Comparison of ENCODE assay signal across 1 cellular context in genomic region chr19:2151339-2152229, GRCh38.
TF ChIP-seq lines count a peak whose summit lies in the region.

AP3D1 (minus strand) TSS chr19:2151566; CDS start chr19:2151334, 232 bp downstream.

TF ChIP-seq in K562, 482 proteins besides CTCF, POLR2A, EP300 and RAD21 (continued from another document and continues in another):
- TF ChIP-seq PRDM10 (IDR thresholded peaks at IDR 0.05; ENCODE audit: partially characterized antibody) (no peak), ZNF655 (CRISPR knock-in tag; IDR thresholded peaks at IDR 0.05) (no peak), MLX (CRISPR knock-in tag; conservative IDR thresholded peaks at IDR 0.05) (no peak), NONO (IDR thresholded peaks at IDR 0.05; ENCODE audit: low read depth in 2 of 2, low read length in 1 of 2) (peak in 1 of 2 experiments; percentile 88; a peak in 1 of 4 replicates), E2F8 (IDR thresholded peaks at IDR 0.05; ENCODE audit: low read depth, partially characterized antibody) (peak; percentile 82), HMG20A (CRISPR knock-in tag; conservative IDR thresholded peaks at IDR 0.05) (no peak), RBBP5 (IDR thresholded peaks at IDR 0.05; ENCODE audit: borderline replicate concordance, insufficient read depth, low read length, poor library complexity, severe bottlenecking) (peak; percentile 86), DNMT1 (IDR thresholded peaks at IDR 0.05) (no peak), TBL1XR1 (IDR thresholded peaks at IDR 0.05; ENCODE audit: low read length in 2 of 2) (no peak), RBM17 (IDR thresholded peaks at IDR 0.05; ENCODE audit: borderline replicate concordance, low read depth, low read length) (no peak), MBD1 (CRISPR knock-in tag; IDR thresholded peaks at IDR 0.05) (no peak), CSDE1 (IDR thresholded peaks at IDR 0.05) (no peak), SPI1 (IDR thresholded peaks at IDR 0.05; ENCODE audit: borderline replicate concordance, low read depth, low read length) (no peak), SMARCC2 (IDR thresholded peaks at IDR 0.05; ENCODE audit: low read depth) (no peak), ZNF354B (CRISPR knock-in tag; IDR thresholded peaks at IDR 0.05) (no peak), ETS2 (tag; IDR thresholded peaks at IDR 0.05; ENCODE audit: borderline replicate concordance, poor library complexity, severe bottlenecking) (no peak), ATF7 (IDR thresholded peaks at IDR 0.05) (peak; percentile 89), HMGXB4 (CRISPR knock-in tag; IDR thresholded peaks at IDR 0.05) (no peak), MXI1 (IDR thresholded peaks at IDR 0.05; ENCODE audit: low read depth, low read length) (peak; percentile 100), CREB5 (CRISPR knock-in tag; IDR thresholded peaks at IDR 0.05) (no peak), GTF2B (IDR thresholded peaks at IDR 0.05; ENCODE audit: extremely low read depth, insufficient read length) (no peak), THAP12 (CRISPR knock-in tag; IDR thresholded peaks at IDR 0.05) (peak; percentile 2; the same call in 1 of the 2 replicates), NCOA2 (IDR thresholded peaks at IDR 0.05; ENCODE audit: partially characterized antibody in 2 of 2) (no peak), ASH1L (IDR thresholded peaks at IDR 0.05; ENCODE audit: borderline replicate concordance, low read depth, partially characterized antibody) (peak; percentile 60), ZNF699 (CRISPR knock-in tag; IDR thresholded peaks at IDR 0.05; ENCODE audit: insufficient replicate concordance) (no peak), REST (CRISPR knock-in tag; IDR thresholded peaks at IDR 0.05; ENCODE audit: low read depth) (no peak), ZNF140 (CRISPR knock-in tag; IDR thresholded peaks at IDR 0.05) (no peak), BCL6 (CRISPR knock-in tag; IDR thresholded peaks at IDR 0.05) (no peak), ZNF324 (CRISPR knock-in tag; IDR thresholded peaks at IDR 0.05) (no peak), KAT7 (CRISPR knock-in tag; IDR thresholded peaks at IDR 0.05; ENCODE audit: borderline replicate concordance) (no peak), ZFPM2 (CRISPR knock-in tag; IDR thresholded peaks at IDR 0.05) (no peak), MTA2 (IDR thresholded peaks at IDR 0.05; ENCODE audit: low read depth) (no peak), RBM25 (IDR thresholded peaks at IDR 0.05; ENCODE audit: low read depth, low read length, severe bottlenecking) (no peak), SMAD2 (IDR thresholded peaks at IDR 0.05; ENCODE audit: low read depth, low read length) (no peak), KHSRP (IDR thresholded peaks at IDR 0.05) (no peak), SRSF3 (IDR thresholded peaks at IDR 0.05; ENCODE audit: insufficient read depth, low read length) (no peak), MED1 (CRISPR knock-in tag; IDR thresholded peaks at IDR 0.05; ENCODE audit: borderline replicate concordance) (no peak), HDAC2 (IDR thresholded peaks at IDR 0.05) (peak; percentile 90), MCM7 (IDR thresholded peaks at IDR 0.05) (no peak)
